30 cellular contexts compared by ENCODE assay signal in the genomic region with DNA sequence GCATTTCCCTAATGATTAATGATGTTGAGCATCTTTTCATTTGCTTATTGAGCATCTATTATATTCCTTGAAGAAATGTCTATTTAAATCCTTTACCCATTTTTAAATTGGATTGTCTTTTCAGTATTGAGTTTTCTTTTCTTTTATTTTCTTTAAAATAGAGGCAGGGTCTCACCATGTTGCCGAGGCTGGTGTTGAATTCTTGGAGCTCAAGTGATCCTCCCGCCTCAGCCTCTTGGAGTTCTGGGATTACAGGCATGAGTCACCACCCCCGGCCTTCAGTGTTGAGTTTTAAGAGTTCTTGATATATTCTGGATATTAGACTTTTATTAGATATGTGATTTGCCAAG.
"Had no signal": no experiment of that assay in that cellular context is flagged by ENCODE, and none has a peak within 500 bp of the region (broad histone marks: within the 10 kb centered on the region; RNA-seq: fewer than 3 reads in every experiment).

No MANE protein-coding gene starts in this region.

- H3K36me3 Mint-ChIP-seq: stimulated activated memory B cell treated with anti-CD40 and anti-IgM and Interleukin-4, amounts not matched to agents 10 μg/mL and 1 μg/mL and 100 μg/mL, for 72 hours had no signal

- DNase-seq: naive thymus-derived CD8-positive, alpha-beta T cell; nephron progenitor cell; nucleus accumbens; pancreas; right cardiac atrium; spleen; stimulated activated CD4-positive, alpha-beta T cell treated with anti-CD3 and anti-CD28 coated beads, Interleukin-12 subunit alpha, Interleukin-12 subunit beta, amount 100 ng/mL, for 4 hours; stimulated activated CD4-positive, alpha-beta T cell treated with anti-CD3 and anti-CD28 coated beads, Interleukin-1b, Interleukin-23, amount 100 ng/mL, for 48 hours; stimulated activated CD4-positive, alpha-beta T cell treated with anti-CD3 and anti-CD28 coated beads, Interleukin-4, amount 100 ng/mL, for 1 hour; stimulated activated CD4-positive, alpha-beta T cell treated with anti-CD3 and anti-CD28 coated beads, Interleukin-4, amount 100 ng/mL, for 4 hours; stimulated activated CD8-positive, alpha-beta memory T cell treated with anti-CD3 and anti-CD28 coated beads, Interleukin-4, amount 100 ng/mL, for 48 hours; stimulated activated naive CD4-positive, alpha-beta T cell; stimulated activated naive CD8-positive, alpha-beta T cell treated with anti-CD3 and anti-CD28 coated beads, Interleukin-15, amount 100 ng/mL, for 72 hours; stimulated activated naive CD8-positive, alpha-beta T cell treated with anti-CD3 and anti-CD28 coated beads, Interleukin-15, Interleukin-2, amounts not matched to agents 100 U/mL and 50 U/mL, for 24 hours; substantia nigra; testis; tibial artery; transverse colon; upper lobe of right lung; uterus had no signal

- H3K4me2 ChIP-seq: smooth muscle cell had no signal

- H3K36me3 ChIP-seq: neutrophil, pancreas, prostate gland, spleen, suprapubic skin, tibial artery, transverse colon, upper lobe of right lung, uterus had no signal

- H3K4me3 ChIP-seq: pancreas, prostate gland, skin epidermis, smooth muscle cell, spleen, suprapubic skin, testis, tibial artery, transverse colon, upper lobe of right lung, uterus had no signal

- H3K9me3 Mint-ChIP-seq: natural killer cell treated with Interleukin-12 subunit alpha and Interleukin-12 subunit beta and Interleukin-15 and Interleukin-18, amount 100 ng/mL, for 72 hours had no signal

- H3K4me1 Mint-ChIP-seq: nephron progenitor cell; neural crest cell; stimulated activated memory B cell treated with anti-CD40 and anti-IgM and Interleukin-4, amounts not matched to agents 10 μg/mL and 1 μg/mL and 100 μg/mL, for 72 hours had no signal

- H3K4me1 ChIP-seq: pancreas, prostate gland, testis, transverse colon, upper lobe of right lung, uterus had no signal

- H3K27ac ChIP-seq: neutrophil, pancreas, prostate gland, skin epidermis, spleen, suprapubic skin, testis, tibial artery, transverse colon, upper lobe of right lung, uterus had no signal

- H3K27ac Mint-ChIP-seq: naive thymus-derived CD8-positive, alpha-beta T cell; natural killer cell treated with Interleukin-12 subunit alpha and Interleukin-12 subunit beta and Interleukin-15 and Interleukin-18, amount 100 ng/mL, for 72 hours; nephron progenitor cell; stimulated activated memory B cell treated with anti-CD40 and anti-IgM and Interleukin-4, amounts not matched to agents 10 μg/mL and 1 μg/mL and 100 μg/mL, for 72 hours; stimulated activated naive CD8-positive, alpha-beta T cell treated with anti-CD3 and anti-CD28 coated beads, Interleukin-15, amount 100 ng/mL, for 72 hours; type B pancreatic cell had no signal

- H3K9me3 ChIP-seq: neutrophil, pancreas, prostate gland, suprapubic skin, testis, tibial artery, upper lobe of right lung, uterus had no signal

- ATAC-seq: naive thymus-derived CD8-positive, alpha-beta T cell; natural killer cell treated with Interleukin-12 subunit alpha and Interleukin-12 subunit beta and Interleukin-15 and Interleukin-18, amount 100 ng/mL, for 72 hours; pancreas; right cardiac atrium; sciatic nerve; stimulated activated memory B cell treated with anti-CD40 and anti-IgM and Interleukin-4, amounts not matched to agents 10 μg/mL and 1 μg/mL and 100 μg/mL, for 72 hours; stimulated activated naive CD8-positive, alpha-beta T cell treated with anti-CD3 and anti-CD28 coated beads, Interleukin-15, amount 100 ng/mL, for 72 hours; stimulated activated naive CD8-positive, alpha-beta T cell treated with anti-CD3 and anti-CD28 coated beads, Interleukin-15, Interleukin-2, amounts not matched to agents 100 U/mL and 50 U/mL, for 24 hours; upper lobe of right lung had no signal

- FAIRE-seq: pancreas had no signal

- H3K27me3 ChIP-seq: neutrophil, pancreas, spleen, suprapubic skin, testis, tibial artery, transverse colon, upper lobe of right lung, uterus had no signal

- H3K4me3 Mint-ChIP-seq: naive thymus-derived CD8-positive, alpha-beta T cell; natural killer cell treated with Interleukin-12 subunit alpha and Interleukin-12 subunit beta and Interleukin-15 and Interleukin-18, amount 100 ng/mL, for 72 hours; nephron progenitor cell; neural crest cell; stimulated activated memory B cell treated with anti-CD40 and anti-IgM and Interleukin-4, amounts not matched to agents 10 μg/mL and 1 μg/mL and 100 μg/mL, for 72 hours; stimulated activated naive CD8-positive, alpha-beta T cell treated with anti-CD3 and anti-CD28 coated beads, Interleukin-15, amount 100 ng/mL, for 72 hours; type B pancreatic cell had no signal

- H3K27me3 Mint-ChIP-seq: naive thymus-derived CD8-positive, alpha-beta T cell; natural killer cell treated with Interleukin-12 subunit alpha and Interleukin-12 subunit beta and Interleukin-15 and Interleukin-18, amount 100 ng/mL, for 72 hours; stimulated activated memory B cell treated with anti-CD40 and anti-IgM and Interleukin-4, amounts not matched to agents 10 μg/mL and 1 μg/mL and 100 μg/mL, for 72 hours; stimulated activated naive CD8-positive, alpha-beta T cell treated with anti-CD3 and anti-CD28 coated beads, Interleukin-15, amount 100 ng/mL, for 72 hours; type B pancreatic cell had no signal
